Comparison of ENCODE assay signal across 20 cellular contexts in genomic region chr22:31446767-31447166, GRCh38.
"Had no signal": no experiment of that assay in that cellular context is flagged by ENCODE, and none has a peak within 500 bp of the region (broad histone marks: within the 10 kb centered on the region; RNA-seq: fewer than 3 reads in every experiment).

No MANE protein-coding gene starts in this region.

- H3K27ac Mint-ChIP-seq: dendritic cell treated with granulocyte-macrophage colony-stimulating factor and Interleukin-4, amounts not matched to agents 40 ng/mL and 50 ng/mL, for 4 days; memory B cell; natural killer cell had no signal

- H3K4me3 Mint-ChIP-seq: dendritic cell treated with granulocyte-macrophage colony-stimulating factor and Interleukin-4, amounts not matched to agents 40 ng/mL and 50 ng/mL, for 4 days; effector memory CD8-positive, alpha-beta T cell; memory B cell; mesothelial cell of epicardium; natural killer cell; neural crest cell had no signal

- ATAC-seq: effector memory CD8-positive, alpha-beta T cell; lower lobe of right lung; natural killer cell had no signal

- H3K4me1 ChIP-seq: lower lobe of right lung had no signal

- H3K27me3 ChIP-seq: esophagus muscularis mucosa, gastrocnemius medialis, right atrium auricular region had no signal

- H3K4me1 Mint-ChIP-seq: mesothelial cell of epicardium, neural crest cell had no signal

- H3K4me3 ChIP-seq: esophagus muscularis mucosa, gastrocnemius medialis, lower lobe of right lung, right atrium auricular region had no signal

- FAIRE-seq: colon, islet of Langerhans, small intestine, urothelium cell line had no signal

- H3K9me3 Mint-ChIP-seq: dendritic cell treated with granulocyte-macrophage colony-stimulating factor and Interleukin-4, amounts not matched to agents 40 ng/mL and 50 ng/mL, for 4 days; effector memory CD8-positive, alpha-beta T cell; memory B cell; mesothelial cell of epicardium; natural killer cell; neural crest cell had no signal

- H3K9me3 ChIP-seq: esophagus muscularis mucosa, gastrocnemius medialis, lower lobe of right lung, right atrium auricular region had no signal

- H3K27me3 Mint-ChIP-seq: dendritic cell treated with granulocyte-macrophage colony-stimulating factor and Interleukin-4, amounts not matched to agents 40 ng/mL and 50 ng/mL, for 4 days; effector memory CD8-positive, alpha-beta T cell; memory B cell had no signal

- DNase-seq: effector memory CD8-positive, alpha-beta T cell; hippocampal formation; kidney glomerular epithelial cell; lower lobe of right lung; natural killer cell; small intestine; stimulated activated CD4-positive, alpha-beta T cell treated with anti-CD3 and anti-CD28 coated beads, Interleukin-12 subunit alpha, Interleukin-12 subunit beta, amount 100 ng/mL, for 4 hours; stimulated activated naive CD4-positive, alpha-beta T cell treated with Interleukin-2 at 50 U/mL for 16 hours; trophoblast cell had no signal

- H3K27ac ChIP-seq: epithelial cell of prostate, esophagus muscularis mucosa, lower lobe of right lung had no signal
